25 cellular contexts compared by ENCODE assay signal in the genomic region with DNA sequence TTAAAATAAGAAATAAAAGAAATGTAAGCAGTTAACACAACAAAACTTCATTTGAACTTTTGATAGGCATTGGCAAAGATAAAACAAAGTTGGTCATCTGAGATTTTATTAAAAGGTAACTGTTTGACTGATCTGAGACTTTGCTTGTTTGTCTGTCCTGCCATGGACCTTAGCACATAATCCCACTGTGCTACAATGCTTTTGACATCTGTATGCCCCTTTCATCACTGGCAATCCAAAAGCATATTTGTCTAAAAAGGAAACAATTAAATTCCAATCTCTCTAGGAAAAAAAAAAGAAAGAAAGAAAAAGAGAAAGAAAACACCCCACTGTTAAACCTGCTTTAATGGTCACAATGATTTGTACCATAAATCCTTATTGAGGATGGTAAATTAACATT.
"Had no signal": no experiment of that assay in that cellular context is flagged by ENCODE, and none has a peak within 500 bp of the region (broad histone marks: within the 10 kb centered on the region; RNA-seq: fewer than 3 reads in every experiment).

No MANE protein-coding gene starts in this region.

- H3K27ac ChIP-seq: KMS-11 had no signal

- DNase-seq: Kasumi-1, MM.1S, MV-4-11, NCI-H1048, NCI-H1105, NCI-H1417, NCI-H1436 treated with DMSO at 0.1 percent for 48 hours, NCI-H1694 treated with DMSO at 0.1 percent for 48 hours, NCI-H1930, NCI-H2081 treated with DMSO at 0.1 percent for 48 hours, NCI-H2171, NCI-H226, NCI-H446, NCI-H510A, NCI-H524 treated with DMSO at 0.1 percent for 48 hours, NCI-H69, NCI-H774, RPMI8226, SHP77, SK-N-SH, SW 1271 had no signal

- H3K9me3 ChIP-seq: SK-N-SH had no signal

- H3K4me2 ChIP-seq: KMS-11, SK-N-SH had no signal

- H3K9me3 Mint-ChIP-seq: IgD-negative memory B cell had no signal

- FAIRE-seq: K562, RCC 7860 had no signal

- H3K9ac ChIP-seq: KMS-11, SK-N-SH had no signal

- ATAC-seq: K562 had no signal

- H3K4me3 Mint-ChIP-seq: IgD-negative memory B cell had no signal

- H3K4me3 ChIP-seq: K562 had no signal
